Comparison of ENCODE assay signal across 20 cellular contexts in genomic region chr1:62052946-62053345, GRCh38.
A peak's percentile ranks its signal among the peaks of the same experiment; 100 is the strongest.
DNase-seq lines count a peak whose midpoint lies in the region; ATAC-seq and TF ChIP-seq lines count a peak whose summit lies in the region.
"Had no signal": no experiment of that assay in that cellular context is flagged by ENCODE, and none has a peak within 500 bp of the region (broad histone marks: within the 10 kb centered on the region; RNA-seq: fewer than 3 reads in every experiment).

No MANE protein-coding gene starts in this region.

- no peaks in the 10 kb centered on the region for H3K9me3 Mint-ChIP-seq in activated T-cell treated with anti-CD3 and anti-CD28 coated beads, Interleukin-2, amount 50 U/mL, for 72 hours
- no peaks in the 10 kb centered on the region for H3K9me3 Mint-ChIP-seq in activated T-cell treated with anti-CD3 and anti-CD28 coated beads, Interleukin-2, amount 50 U/mL, for 4 hours
- no peaks in the 10 kb centered on the region for H3K9me3 Mint-ChIP-seq in nephron progenitor cell
- H3K9me3 Mint-ChIP-seq: CD4-positive, alpha-beta T cell; CD8-positive, alpha-beta T cell had no signal

- TF ChIP-seq POLR2A in esophagus muscularis mucosa (IDR thresholded peaks at IDR 0.05; ENCODE audit: low read depth), result no peak

- H3K9me3 ChIP-seq in left ventricle myocardium inferior (replicated peaks) (no peaks in the 10 kb centered on the region), right cardiac atrium (ENCODE audit: control insufficient read depth, low read length) (no peaks in the 10 kb centered on the region), trophoblast cell (ENCODE audit: insufficient read depth, low read depth, low read length) (no peaks in the 10 kb centered on the region), esophagus muscularis mucosa (no peaks in the 10 kb centered on the region)
- H3K9me3 ChIP-seq: A549; BLaER1 treated with 17β-estradiol and CSF1 and Interleukin-3, amounts not matched to agents 10 nM and 100 nM; Caco-2 had no signal

- H2AK5ac ChIP-seq in trophoblast cell (ENCODE audit: low read length), result no peak overlapping the region

- no peak overlapping the region for H3K23ac ChIP-seq in trophoblast cell (ENCODE audit: low read length)

- TF ChIP-seq EP300 in esophagus muscularis mucosa (IDR thresholded peaks at IDR 0.05), result no peak

- H3K27me3 ChIP-seq in left ventricle myocardium inferior (ENCODE audit: low read depth) (no peaks in the 10 kb centered on the region), right cardiac atrium (ENCODE audit: control insufficient read depth, insufficient read depth) (no peaks in the 10 kb centered on the region), trophoblast cell (ENCODE audit: insufficient read depth, low read length) (no peaks in the 10 kb centered on the region), esophagus muscularis mucosa (no peaks in the 10 kb centered on the region)
- H3K27me3 ChIP-seq: BLaER1 treated with 17β-estradiol and CSF1 and Interleukin-3, amounts not matched to agents 10 nM and 100 nM had no signal

- no peak overlapping the region for H2BK120ac ChIP-seq in trophoblast cell (ENCODE audit: insufficient read depth, low read length, poor library complexity)

- H4K12ac ChIP-seq in trophoblast cell (ENCODE audit: low read depth, low read length), result no peak overlapping the region

- H3K4me1 ChIP-seq in left ventricle myocardium inferior (peaks cover 21% of the 10 kb centered on the region), right cardiac atrium (ENCODE audit: control insufficient read depth, insufficient read depth, low read length) (no peaks in the 10 kb centered on the region), trophoblast cell (ENCODE audit: control insufficient read depth in 1 of 2, insufficient read depth in 2 of 2, low read length in 2 of 2) (no peaks in the 10 kb centered on the region), esophagus muscularis mucosa (peaks cover 0 to 5% (median 0%) of the 10 kb centered on the region in 4 donors)
- H3K4me1 ChIP-seq: A549; BLaER1 treated with 17β-estradiol and CSF1 and Interleukin-3, amounts not matched to agents 10 nM and 100 nM; Caco-2 had no signal

- H3K18ac ChIP-seq in trophoblast cell (ENCODE audit: low read length), result no peak overlapping the region

- H3K36me3 ChIP-seq in left ventricle myocardium inferior (peaks cover 2% of the 10 kb centered on the region), trophoblast cell (ENCODE audit: control insufficient read depth in 1 of 2, insufficient read depth in 2 of 2, low read length in 2 of 2) (peaks cover 0 to 3% of the 10 kb centered on the region in 2 experiments), esophagus muscularis mucosa (peaks cover 0 to 12% (median 4%) of the 10 kb centered on the region in 4 donors)
- H3K36me3 ChIP-seq: BLaER1 treated with 17β-estradiol and CSF1 and Interleukin-3, amounts not matched to agents 10 nM and 100 nM had no signal

- intact Hi-C loops in left ventricle myocardium inferior (cut with micrococcal nuclease) (no loop called here), right cardiac atrium (cut with DNase I) (no loop called here), esophagus muscularis mucosa (cut with DNase I) (no loop called here)

- TF ChIP-seq CTCF in left ventricle myocardium inferior (IDR thresholded peaks at IDR 0.05; ENCODE audit: borderline replicate concordance) (no peak), nephron progenitor cell (IDR thresholded peaks at IDR 0.05) (no peak), esophagus muscularis mucosa (IDR thresholded peaks at IDR 0.05) (no peak)

- H3K4me3 ChIP-seq in left ventricle myocardium inferior (no peak overlapping the region), right cardiac atrium (ENCODE audit: low read length) (no peak overlapping the region), trophoblast cell (ENCODE audit: low read depth, low read length) (no peak overlapping the region), esophagus muscularis mucosa (no peak overlapping the region)
- H3K4me3 ChIP-seq: A549; BLaER1 treated with 17β-estradiol and CSF1 and Interleukin-3, amounts not matched to agents 10 nM and 100 nM had no signal

- no peak for DNase-seq in activated T-cell treated with anti-CD3 and anti-CD28 coated beads, Interleukin-2, amount 50 U/mL, for 72 hours
- no peak for DNase-seq in activated T-cell treated with anti-CD3 and anti-CD28 coated beads, Interleukin-2, amount 50 U/mL, for 4 hours
- DNase-seq in left ventricle myocardium inferior (no peak), right cardiac atrium (no peak), nephron progenitor cell (no peak), trophoblast cell (peak; percentile 84 to 85), esophagus muscularis mucosa (ENCODE audit: extremely low spot score) (no peak)
- DNase-seq in effector CD4-positive, alpha-beta T cell, result no peak
- DNase-seq: AML-193; Calu3; CD4-positive, alpha-beta T cell; CD8-positive, alpha-beta T cell; DMS79 treated with DMSO at 0.1 percent for 48 hours; GF-D8 had no signal

- H3K27ac Mint-ChIP-seq in activated T-cell treated with anti-CD3 and anti-CD28 coated beads, Interleukin-2, amount 50 U/mL, for 72 hours, result peak overlapping the region; percentile 24
- H3K27ac Mint-ChIP-seq in nephron progenitor cell, result peak overlapping the region; percentile 68
- H3K27ac Mint-ChIP-seq: B cell; CD4-positive, alpha-beta T cell; CD8-positive, alpha-beta T cell had no signal

- H3K14ac ChIP-seq in trophoblast cell (ENCODE audit: low read length), result no peak overlapping the region

- H3K4me1 Mint-ChIP-seq in activated T-cell treated with anti-CD3 and anti-CD28 coated beads, Interleukin-2, amount 50 U/mL, for 72 hours (ENCODE audit: low read depth), result peaks cover 4% of the 10 kb centered on the region
- no peaks in the 10 kb centered on the region for H3K4me1 Mint-ChIP-seq in activated T-cell treated with anti-CD3 and anti-CD28 coated beads, Interleukin-2, amount 50 U/mL, for 4 hours (ENCODE audit: low read depth)
- H3K4me1 Mint-ChIP-seq in nephron progenitor cell, result peaks cover 10% of the 10 kb centered on the region
- H3K4me1 Mint-ChIP-seq: B cell had no signal

- H4K91ac ChIP-seq in trophoblast cell (ENCODE audit: low read depth, low read length), result no peak overlapping the region

- H3K9ac ChIP-seq in trophoblast cell (ENCODE audit: low read length), result no peak overlapping the region
- H3K9ac ChIP-seq: BLaER1 treated with 17β-estradiol and CSF1 and Interleukin-3, amounts not matched to agents 10 nM and 100 nM had no signal

- H3K79me2 ChIP-seq in trophoblast cell (ENCODE audit: control insufficient read depth, insufficient read depth, low read length, poor library complexity), result no peaks in the 10 kb centered on the region

- H2BK5ac ChIP-seq in trophoblast cell (ENCODE audit: low read depth, low read length, poor library complexity), result no peak overlapping the region

- no peaks in the 10 kb centered on the region for H3K27me3 Mint-ChIP-seq in activated T-cell treated with anti-CD3 and anti-CD28 coated beads, Interleukin-2, amount 50 U/mL, for 72 hours (ENCODE audit: low read depth)
- no peaks in the 10 kb centered on the region for H3K27me3 Mint-ChIP-seq in activated T-cell treated with anti-CD3 and anti-CD28 coated beads, Interleukin-2, amount 50 U/mL, for 4 hours (ENCODE audit: low read depth)
- H3K27me3 Mint-ChIP-seq in nephron progenitor cell (ENCODE audit: low read depth, poor library complexity), result no peaks in the 10 kb centered on the region
- H3K27me3 Mint-ChIP-seq: B cell; CD4-positive, alpha-beta T cell had no signal

- H3K4ac ChIP-seq in trophoblast cell (ENCODE audit: low read depth, low read length), result no peak overlapping the region

- H2BK12ac ChIP-seq in trophoblast cell (ENCODE audit: low read length), result no peak overlapping the region

- H3K4me2 ChIP-seq in trophoblast cell (ENCODE audit: low read length), result no peak overlapping the region
- H3K4me2 ChIP-seq: A549; BLaER1 treated with 17β-estradiol and CSF1 and Interleukin-3, amounts not matched to agents 10 nM and 100 nM had no signal

- no peak overlapping the region for H3K4me3 Mint-ChIP-seq in activated T-cell treated with anti-CD3 and anti-CD28 coated beads, Interleukin-2, amount 50 U/mL, for 72 hours
- no peak overlapping the region for H3K4me3 Mint-ChIP-seq in activated T-cell treated with anti-CD3 and anti-CD28 coated beads, Interleukin-2, amount 50 U/mL, for 4 hours
- H3K4me3 Mint-ChIP-seq in nephron progenitor cell, result no peak overlapping the region
- H3K4me3 Mint-ChIP-seq: B cell; CD4-positive, alpha-beta T cell; CD8-positive, alpha-beta T cell had no signal

- no peak overlapping the region for H4K8ac ChIP-seq in trophoblast cell (ENCODE audit: low read depth, low read length)

- ATAC-seq in activated T-cell treated with anti-CD3 and anti-CD28 coated beads, Interleukin-2, amount 50 U/mL, for 72 hours (replicated peaks in 1 of 2), result no peak
- ATAC-seq in activated T-cell treated with anti-CD3 and anti-CD28 coated beads, Interleukin-2, amount 50 U/mL, for 4 hours, result no peak
- no peak for ATAC-seq in right cardiac atrium
- ATAC-seq: A549; CD8-positive, alpha-beta T cell had no signal

- H3K27ac ChIP-seq in left ventricle myocardium inferior (replicated peaks), result peak overlapping the region; percentile 20
- no peak overlapping the region for H3K27ac ChIP-seq in right cardiac atrium (ENCODE audit: low read length)
- H3K27ac ChIP-seq in trophoblast cell (ENCODE audit: low read depth, low read length), result no peak overlapping the region
- H3K27ac ChIP-seq in esophagus muscularis mucosa (replicated peaks in 1 of 4), result no peak overlapping the region
- H3K27ac ChIP-seq: 22Rv1; A549; BLaER1 treated with 17β-estradiol and CSF1 and Interleukin-3, amounts not matched to agents 10 nM and 100 nM; C4-2B had no signal

- H3K79me1 ChIP-seq in trophoblast cell (ENCODE audit: low read length), result peaks cover 2% of the 10 kb centered on the region

- no peak overlapping the region for H2AFZ ChIP-seq in trophoblast cell (ENCODE audit: insufficient read depth, low read length, poor library complexity)

- peaks cover 0 to 2% of the 10 kb centered on the region in 2 donors for H3K36me3 Mint-ChIP-seq in activated T-cell treated with anti-CD3 and anti-CD28 coated beads, Interleukin-2, amount 50 U/mL, for 72 hours (ENCODE audit: insufficient read depth in 2 of 2)
- peaks cover 14% of the 10 kb centered on the region for H3K36me3 Mint-ChIP-seq in activated T-cell treated with anti-CD3 and anti-CD28 coated beads, Interleukin-2, amount 50 U/mL, for 4 hours (ENCODE audit: insufficient read depth)
- no peaks in the 10 kb centered on the region for H3K36me3 Mint-ChIP-seq in nephron progenitor cell (ENCODE audit: low read depth)

Comparison
In these comparisons a context has a peak if more than half of its experiments do, and no peak if none do; other contexts are left out.
1. DNase-seq: peak in trophoblast cell (2 of 2); none in activated T-cell treated with anti-CD3 and anti-CD28 coated beads, Interleukin-2, amount 50 U/mL, for 72 hours (0 of 2), activated T-cell treated with anti-CD3 and anti-CD28 coated beads, Interleukin-2, amount 50 U/mL, for 4 hours (single experiment), left ventricle myocardium inferior (single experiment), right cardiac atrium (0 of 3), nephron progenitor cell (single experiment), effector CD4-positive, alpha-beta T cell (single experiment) and esophagus muscularis mucosa (single experiment).